ENCODE assay signal across 8 cellular contexts in genomic region chr11:44728085-44728410, GRCh38. TPM values are rescaled to one million over a fixed set of nuclear protein-coding genes. Genes with fewer than 3 reads are reported as not detected.
A peak's percentile ranks its signal among the peaks of the same experiment; 100 is the strongest.
DNase-seq lines count a peak whose midpoint lies in the region; ATAC-seq and TF ChIP-seq lines count a peak whose summit lies in the region.

No MANE protein-coding gene starts in this region.

- peak overlapping the region; percentile 62 to 73 for H3K9ac ChIP-seq in stomach smooth muscle (ENCODE audit: low read length in 2 of 2)

- H3K36me3 ChIP-seq in left lung (no peaks in the 10 kb centered on the region), stomach smooth muscle (ENCODE audit: control insufficient read depth in 2 of 2, insufficient read depth in 2 of 2, low read length in 2 of 2) (no peaks in the 10 kb centered on the region)

- no peak for DNase-seq in activated CD4-positive, alpha-beta T cell treated with anti-CD3 and anti-CD28 coated beads, Interleukin-2, amount 10 ng/mL, durations not matched to agents 24 days and 14 days
- DNase-seq in activated CD4-positive, alpha-beta T cell treated with anti-CD3 and anti-CD28 coated beads for 4 hours: no peak
- DNase-seq in left lung (no peak), iPS-NIHi7 (ENCODE audit: extremely low spot score) (no peak)

- H3K27me3 Mint-ChIP-seq in activated CD4-positive, alpha-beta T cell treated with anti-CD3 and anti-CD28 coated beads, Interleukin-2, amount 10 ng/mL, durations not matched to agents 24 days and 14 days: peaks cover 41% of the 10 kb centered on the region
- no peaks in the 10 kb centered on the region for H3K27me3 Mint-ChIP-seq in activated T-helper 17 cell treated with anti-CD3 and anti-CD28 coated beads, Interleukin-2, amount 50 U/mL, for 72 hours

- no peak for ATAC-seq in activated T-helper 17 cell treated with anti-CD3 and anti-CD28 coated beads, Interleukin-2, amount 50 U/mL, for 72 hours (replicated peaks)
- ATAC-seq in left lung: no peak
- ATAC-seq in HG02970 (IDR thresholded peaks at IDR 0.05; ENCODE audit: low FRiP score, unreplicated experiment): no peak
- ATAC-seq in GM18873 (IDR thresholded peaks at IDR 0.05; ENCODE audit: low FRiP score, unreplicated experiment): no peak

- H3K27ac ChIP-seq in left lung (peak overlapping the region in 1 of 2 donors; percentile 78), stomach smooth muscle (ENCODE audit: low read length) (peak overlapping the region; percentile 88)

- H3K4me3 ChIP-seq in left lung: peak overlapping the region; percentile 47 to 50
- H3K4me3 ChIP-seq in stomach smooth muscle (ENCODE audit: low read length in 2 of 2): peak overlapping the region; percentile 81 to 82

- peak overlapping the region; percentile 87 for H3K4me3 Mint-ChIP-seq in activated CD4-positive, alpha-beta T cell treated with anti-CD3 and anti-CD28 coated beads, Interleukin-2, amount 10 ng/mL, durations not matched to agents 24 days and 14 days
- peak overlapping the region; percentile 74 for H3K4me3 Mint-ChIP-seq in activated T-helper 17 cell treated with anti-CD3 and anti-CD28 coated beads, Interleukin-2, amount 50 U/mL, for 72 hours

- TF ChIP-seq CTCF in left lung (IDR thresholded peaks at IDR 0.05): no peak

- H3K9me3 ChIP-seq in left lung (no peaks in the 10 kb centered on the region), stomach smooth muscle (ENCODE audit: control insufficient read depth in 2 of 2, low read length in 2 of 2) (peaks cover 0 to 4% of the 10 kb centered on the region in 2 donors)

- H3K9me3 Mint-ChIP-seq in activated CD4-positive, alpha-beta T cell treated with anti-CD3 and anti-CD28 coated beads, Interleukin-2, amount 10 ng/mL, durations not matched to agents 24 days and 14 days: no peaks in the 10 kb centered on the region
- H3K9me3 Mint-ChIP-seq in activated T-helper 17 cell treated with anti-CD3 and anti-CD28 coated beads, Interleukin-2, amount 50 U/mL, for 72 hours: no peaks in the 10 kb centered on the region

- H3K27me3 ChIP-seq in left lung: peaks cover 6 to 54% of the 10 kb centered on the region in 2 donors
- H3K27me3 ChIP-seq in stomach smooth muscle (ENCODE audit: control insufficient read depth in 1 of 2, insufficient read depth in 2 of 2, low read length in 2 of 2): no peaks in the 10 kb centered on the region

- no peaks in the 10 kb centered on the region for H3K36me3 Mint-ChIP-seq in activated CD4-positive, alpha-beta T cell treated with anti-CD3 and anti-CD28 coated beads, Interleukin-2, amount 10 ng/mL, durations not matched to agents 24 days and 14 days (ENCODE audit: low read depth)
- no peaks in the 10 kb centered on the region for H3K36me3 Mint-ChIP-seq in activated T-helper 17 cell treated with anti-CD3 and anti-CD28 coated beads, Interleukin-2, amount 50 U/mL, for 72 hours (ENCODE audit: low read depth)

- H3K4me1 Mint-ChIP-seq in activated CD4-positive, alpha-beta T cell treated with anti-CD3 and anti-CD28 coated beads, Interleukin-2, amount 10 ng/mL, durations not matched to agents 24 days and 14 days: peaks cover 38% of the 10 kb centered on the region
- H3K4me1 Mint-ChIP-seq in activated T-helper 17 cell treated with anti-CD3 and anti-CD28 coated beads, Interleukin-2, amount 50 U/mL, for 72 hours: peaks cover 46% of the 10 kb centered on the region

- intact Hi-C loops in activated CD4-positive, alpha-beta T cell treated with anti-CD3 and anti-CD28 coated beads, Interleukin-2, amount 10 ng/mL, durations not matched to agents 24 days and 14 days (cut with micrococcal nuclease): loop anchor here (5.0 to 10.0 kb wide), 3 partner anchors 49 to 161 kb away; partner anchors contain the start of gene CD82
- intact Hi-C loops in left lung (cut with DNase I): loop anchor here in 1 of 2 donors (10.0 kb wide), 2 partner anchors 103 to 167 kb away; no protein-coding TSS in a partner anchor

- H3K4me1 ChIP-seq in left lung (peaks cover 0 to 25% of the 10 kb centered on the region in 2 donors), stomach smooth muscle (ENCODE audit: control insufficient read depth, insufficient read depth, low read length) (peaks cover 47% of the 10 kb centered on the region)

- peak overlapping the region; percentile 10 for H3K27ac Mint-ChIP-seq in activated CD4-positive, alpha-beta T cell treated with anti-CD3 and anti-CD28 coated beads, Interleukin-2, amount 10 ng/mL, durations not matched to agents 24 days and 14 days
- H3K27ac Mint-ChIP-seq in activated T-helper 17 cell treated with anti-CD3 and anti-CD28 coated beads, Interleukin-2, amount 50 U/mL, for 72 hours: peak overlapping the region; percentile 55

RNA-seq across cellular contexts. Expression of gene TSPAN18, which starts 1.3 kb away (rescaled TPM):
- total RNA-seq in activated CD4-positive, alpha-beta T cell treated with anti-CD3 and anti-CD28 coated beads, Interleukin-2, amount 10 ng/mL, durations not matched to agents 24 days and 14 days: 1.4 and 1.5 TPM in 2 replicates
- 1 to 10 TPM; 3.3 to 3.9 TPM for total RNA-seq in activated T-helper 17 cell treated with anti-CD3 and anti-CD28 coated beads, Interleukin-2, amount 50 U/mL, for 72 hours
- 10 to 100 TPM; 27.2 to 31.4 TPM for total RNA-seq in left lung

Comparison
In these comparisons a context has a peak if more than half of its experiments do, and no peak if none do; other contexts are left out.
1. RNA of gene TSPAN18, which starts 1.3 kb away (total RNA-seq): 27.2 to 31.4 TPM in left lung; 3.3 to 3.9 TPM in activated T-helper 17 cell treated with anti-CD3 and anti-CD28 coated beads, Interleukin-2, amount 50 U/mL, for 72 hours and 1.4 to 1.5 TPM in activated CD4-positive, alpha-beta T cell treated with anti-CD3 and anti-CD28 coated beads, Interleukin-2, amount 10 ng/mL, durations not matched to agents 24 days and 14 days; every median in the first group is over 4 times any median in the second.